In the genomic region with DNA sequence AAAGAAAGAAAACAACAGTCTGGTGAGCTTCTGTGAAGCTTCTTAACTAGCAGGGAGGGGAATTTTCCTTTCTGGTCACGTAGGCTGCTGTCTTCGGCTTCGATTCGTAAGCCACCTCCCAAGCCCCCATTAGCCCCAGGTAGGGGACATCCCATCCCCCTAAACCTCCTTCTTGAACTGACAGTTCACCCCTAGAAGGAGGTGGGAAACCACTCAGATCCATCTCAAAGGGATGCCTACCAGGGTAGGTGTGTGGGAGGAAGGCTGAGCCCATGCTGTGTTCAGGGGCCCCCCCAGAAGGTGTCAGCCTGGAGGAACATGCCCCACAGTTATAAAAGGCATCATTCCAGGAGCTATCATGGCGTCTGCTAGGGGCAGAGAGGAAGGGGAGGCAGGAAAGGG, we compare ENCODE assay signal across 1 cellular context.
TF ChIP-seq lines count a peak whose summit lies in the region.

No MANE protein-coding gene starts in this region.

TF ChIP-seq in H1, 55 proteins besides CTCF, POLR2A, EP300 and RAD21:
- TF ChIP-seq CHD2 (IDR thresholded peaks at IDR 0.05; ENCODE audit: low read length), result no peak
- peak; percentile 11; the same call in 1 of the 2 replicates for TF ChIP-seq EGR1 (IDR thresholded peaks at IDR 0.05; ENCODE audit: borderline replicate concordance, low read depth, low read length)
- TF ChIP-seq ASH2L (IDR thresholded peaks at IDR 0.05; ENCODE audit: low read length), result peak; percentile 88
- TF ChIP-seq YY1 (IDR thresholded peaks at IDR 0.05; ENCODE audit: low read depth, low read length), result peak; percentile 77; the same call in 1 of the 2 replicates
- TF ChIP-seq SIX5 (IDR thresholded peaks at IDR 0.05; ENCODE audit: low read depth, low read length), result no peak
